In genomic region chr13:59728896-59729545, GRCh38 we compare ENCODE assay signal across 1 cellular context.
TF ChIP-seq lines count a peak whose summit lies in the region.

No MANE protein-coding gene starts in this region.

TF ChIP-seq in SK-N-SH, 30 proteins besides CTCF, POLR2A, EP300 and RAD21 (continued from another document):
- TF ChIP-seq REST (IDR thresholded peaks at IDR 0.05; ENCODE audit: low read depth, low read length) = no peak
- no peak for TF ChIP-seq TAF1 (IDR thresholded peaks at IDR 0.05; ENCODE audit: borderline replicate concordance, low read depth, low read length)
- peak; percentile 76 for TF ChIP-seq CHD2 (IDR thresholded peaks at IDR 0.05; ENCODE audit: low read length, partially characterized antibody)
- TF ChIP-seq ELF1 (IDR thresholded peaks at IDR 0.05) = no peak
- no peak for TF ChIP-seq MEF2A (IDR thresholded peaks at IDR 0.05; ENCODE audit: borderline replicate concordance, low read depth)
- TF ChIP-seq, protein P1, sequence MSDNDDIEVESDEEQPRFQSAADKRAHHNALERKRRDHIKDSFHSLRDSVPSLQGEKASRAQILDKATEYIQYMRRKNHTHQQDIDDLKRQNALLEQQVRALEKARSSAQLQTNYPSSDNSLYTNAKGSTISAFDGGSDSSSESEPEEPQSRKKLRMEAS (IDR thresholded peaks at IDR 0.05; ENCODE audit: low read depth) = no peak
- TF ChIP-seq FOXJ3 (CRISPR knock-in tag; IDR thresholded peaks at IDR 0.05) = peak; percentile 58; the same call in 1 of the 2 replicates
- TF ChIP-seq TEAD4 (IDR thresholded peaks at IDR 0.05; ENCODE audit: borderline replicate concordance, insufficient read depth) = no peak
- peak; percentile 95 for TF ChIP-seq RCOR1 (IDR thresholded peaks at IDR 0.05; ENCODE audit: low read length)
- TF ChIP-seq GABPA (IDR thresholded peaks at IDR 0.05; ENCODE audit: low read depth) = no peak
- no peak for TF ChIP-seq FOSL2 (IDR thresholded peaks at IDR 0.05; ENCODE audit: borderline replicate concordance, low read depth)
- TF ChIP-seq RFX5 (IDR thresholded peaks at IDR 0.05; ENCODE audit: low read length) = no peak
- TF ChIP-seq FOXM1 (IDR thresholded peaks at IDR 0.05; ENCODE audit: low read depth) = no peak
- no peak for TF ChIP-seq JUND (IDR thresholded peaks at IDR 0.05)
- TF ChIP-seq NFIC (IDR thresholded peaks at IDR 0.05; ENCODE audit: borderline replicate concordance) = no peak
- TF ChIP-seq, protein P2, sequence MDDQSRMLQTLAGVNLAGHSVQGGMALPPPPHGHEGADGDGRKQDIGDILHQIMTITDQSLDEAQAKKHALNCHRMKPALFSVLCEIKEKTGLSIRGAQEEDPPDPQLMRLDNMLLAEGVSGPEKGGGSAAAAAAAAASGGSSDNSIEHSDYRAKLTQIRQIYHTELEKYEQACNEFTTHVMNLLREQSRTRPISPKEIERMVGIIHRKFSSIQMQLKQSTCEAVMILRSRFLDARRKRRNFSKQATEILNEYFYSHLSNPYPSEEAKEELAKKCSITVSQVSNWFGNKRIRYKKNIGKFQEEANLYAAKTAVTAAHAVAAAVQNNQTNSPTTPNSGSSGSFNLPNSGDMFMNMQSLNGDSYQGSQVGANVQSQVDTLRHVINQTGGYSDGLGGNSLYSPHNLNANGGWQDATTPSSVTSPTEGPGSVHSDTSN (IDR thresholded peaks at IDR 0.05) = no peak
